Comparison of ENCODE assay signal across 13 cellular contexts in the genomic region with DNA sequence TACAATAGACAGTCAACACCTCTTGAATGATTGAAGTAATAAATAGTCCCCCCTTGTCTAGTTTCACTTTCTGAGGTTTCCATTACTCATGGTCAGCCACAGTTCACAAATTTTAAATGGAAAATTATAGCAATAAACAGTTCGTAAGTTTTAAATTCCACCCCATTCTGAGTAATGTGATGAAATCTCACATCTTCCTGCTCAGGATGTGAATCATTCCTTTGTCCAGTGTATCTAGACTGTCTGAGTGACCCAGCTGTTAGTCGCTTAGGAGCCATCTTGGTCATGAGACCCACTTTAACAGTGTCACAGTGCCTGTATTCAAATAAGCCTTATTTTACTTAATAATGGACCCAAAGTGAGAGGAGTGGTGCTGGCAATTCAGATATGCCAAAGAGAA.
DNase-seq lines count a peak whose midpoint lies in the region; ATAC-seq, FAIRE-seq and TF ChIP-seq lines count a peak whose summit lies in the region.
"Had no signal": no experiment of that assay in that cellular context is flagged by ENCODE, and none has a peak within 500 bp of the region (broad histone marks: within the 10 kb centered on the region; RNA-seq: fewer than 3 reads in every experiment).

No MANE protein-coding gene starts in this region.

- H3K9me3 Mint-ChIP-seq in astrocyte (ENCODE audit: unreplicated experiment): no peaks in the 10 kb centered on the region
- H3K9me3 Mint-ChIP-seq in CD4-positive, alpha-beta memory T cell: peaks cover 0 to 3% (median 0%) of the 10 kb centered on the region in 8 donors
- H3K9me3 Mint-ChIP-seq: brain; stimulated activated memory B cell treated with anti-CD40 and anti-IgM and Interleukin-4, amounts not matched to agents 10 μg/mL and 1 μg/mL and 100 μg/mL, for 72 hours; T-helper 2 cell treated with Interferon-gamma antibody and Interleukin-4, amounts not matched to agents 5 μg/mL and 100 μg/mL, for 36 hours had no signal

- H3K27ac ChIP-seq in AG04450 (ENCODE audit: low read depth, low read length) (peak overlapping the region; percentile 41), astrocyte (ENCODE audit: low read depth, low read length) (peak overlapping the region; percentile 81)
- H3K27ac ChIP-seq in CD4-positive, alpha-beta memory T cell (ENCODE audit: low read depth, low read length): no peak overlapping the region

- intact Hi-C loops in CD4-positive, alpha-beta memory T cell (cut with micrococcal nuclease): no loop called here

- no peak for TF ChIP-seq POLR2A in GM18505 (IDR thresholded peaks at IDR 0.05; ENCODE audit: borderline replicate concordance, extremely low read depth, insufficient read depth, insufficient read length)

- peak; percentile 55 for DNase-seq in AG04450 (ENCODE audit: low read depth, low spot score)
- DNase-seq in HS-5 (ENCODE audit: low read depth): peak; percentile 73
- DNase-seq in astrocyte (ENCODE audit: low read depth): peak; percentile 88
- DNase-seq in hepatic stellate cell (ENCODE audit: low spot score): peak; percentile 55
- no peak for DNase-seq in CD4-positive, alpha-beta memory T cell
- no peak for DNase-seq in DMS114 treated with DMSO at 0.1 percent for 48 hours (lab: John Stamatoyannopoulos, UW; ENCODE audit: unreplicated experiment)
- DNase-seq: hypothalamus had no signal

- H3K4me1 ChIP-seq in astrocyte (ENCODE audit: insufficient read depth, low read length): peaks cover 6% of the 10 kb centered on the region
- no peaks in the 10 kb centered on the region for H3K4me1 ChIP-seq in CD4-positive, alpha-beta memory T cell (ENCODE audit: insufficient read depth, low read length)

- peak overlapping the region; percentile 59 for H2AFZ ChIP-seq in astrocyte (ENCODE audit: low read depth, low read length)

- peaks cover 19% of the 10 kb centered on the region for H3K4me1 Mint-ChIP-seq in astrocyte (ENCODE audit: low read depth, unreplicated experiment)
- H3K4me1 Mint-ChIP-seq in CD4-positive, alpha-beta memory T cell: no peaks in the 10 kb centered on the region
- H3K4me1 Mint-ChIP-seq: B cell; brain; stimulated activated memory B cell treated with anti-CD40 and anti-IgM and Interleukin-4, amounts not matched to agents 10 μg/mL and 1 μg/mL and 100 μg/mL, for 72 hours had no signal

- peak; percentile 98 for FAIRE-seq in astrocyte (lab: Jason Lieb, UNC)

- TF ChIP-seq CTCF in AG04450 (IDR thresholded peaks at IDR 0.05; ENCODE audit: low read depth, low read length) (no peak), astrocyte (IDR thresholded peaks at IDR 0.05; ENCODE audit: insufficient read depth, low read depth, low read length) (no peak)

- H3K4me2 ChIP-seq in astrocyte (ENCODE audit: low read length): peak overlapping the region; percentile 42

- H3K27me3 Mint-ChIP-seq in astrocyte (ENCODE audit: low read depth, unreplicated experiment): no peaks in the 10 kb centered on the region
- no peaks in the 10 kb centered on the region for H3K27me3 Mint-ChIP-seq in CD4-positive, alpha-beta memory T cell
- H3K27me3 Mint-ChIP-seq: B cell; brain; stimulated activated memory B cell treated with anti-CD40 and anti-IgM and Interleukin-4, amounts not matched to agents 10 μg/mL and 1 μg/mL and 100 μg/mL, for 72 hours had no signal

- no peaks in the 10 kb centered on the region for H3K36me3 ChIP-seq in astrocyte (ENCODE audit: insufficient read depth, low read length)
- no peaks in the 10 kb centered on the region for H3K36me3 ChIP-seq in CD4-positive, alpha-beta memory T cell (ENCODE audit: insufficient read depth, low read length)

- H3K27me3 ChIP-seq in AG04450 (ENCODE audit: control insufficient read depth, insufficient read depth, low read length) (no peaks in the 10 kb centered on the region), astrocyte (ENCODE audit: insufficient read depth, low read length) (no peaks in the 10 kb centered on the region)
- no peaks in the 10 kb centered on the region for H3K27me3 ChIP-seq in CD4-positive, alpha-beta memory T cell (ENCODE audit: insufficient read depth, low read length)

- H3K27ac Mint-ChIP-seq in astrocyte (ENCODE audit: unreplicated experiment): peak overlapping the region; percentile 88
- no peak overlapping the region for H3K27ac Mint-ChIP-seq in CD4-positive, alpha-beta memory T cell
- H3K27ac Mint-ChIP-seq: B cell; stimulated activated memory B cell treated with anti-CD40 and anti-IgM and Interleukin-4, amounts not matched to agents 10 μg/mL and 1 μg/mL and 100 μg/mL, for 72 hours; T-helper 2 cell treated with Interferon-gamma antibody and Interleukin-4, amounts not matched to agents 5 μg/mL and 100 μg/mL, for 36 hours had no signal

- no peaks in the 10 kb centered on the region for H4K20me1 ChIP-seq in astrocyte (ENCODE audit: insufficient read depth, low read length)

- H3K36me3 Mint-ChIP-seq in astrocyte (ENCODE audit: low read depth, unreplicated experiment): no peaks in the 10 kb centered on the region
- H3K36me3 Mint-ChIP-seq in CD4-positive, alpha-beta memory T cell: no peaks in the 10 kb centered on the region
- H3K36me3 Mint-ChIP-seq: brain; stimulated activated memory B cell treated with anti-CD40 and anti-IgM and Interleukin-4, amounts not matched to agents 10 μg/mL and 1 μg/mL and 100 μg/mL, for 72 hours had no signal

- H3K9me3 ChIP-seq in AG04450 (ENCODE audit: control insufficient read depth, insufficient read depth, low read length) (no peaks in the 10 kb centered on the region; the same call in 1 of the 2 replicates), astrocyte (ENCODE audit: insufficient read depth, low read depth, low read length) (no peaks in the 10 kb centered on the region)
- no peaks in the 10 kb centered on the region for H3K9me3 ChIP-seq in CD4-positive, alpha-beta memory T cell (ENCODE audit: control insufficient read depth in 1 of 2, low read length in 2 of 2)

- no peaks in the 10 kb centered on the region for H3K79me2 ChIP-seq in astrocyte (ENCODE audit: insufficient read depth, low read length)

- H3K4me3 ChIP-seq in AG04450 (ENCODE audit: low read depth, low read length) (no peak overlapping the region), astrocyte (ENCODE audit: insufficient read depth, low read depth, low read length) (no peak overlapping the region)
- no peak overlapping the region for H3K4me3 ChIP-seq in CD4-positive, alpha-beta memory T cell (ENCODE audit: low read length in 2 of 2)

- POLR2A ChIA-PET in AG04450 (lab: Yijun Ruan, JAX): no interaction called here
- POLR2A ChIA-PET in CD4-positive, alpha-beta memory T cell (lab: Charles Lee; ENCODE audit: partially characterized antibody): no interaction called here

- CTCF ChIA-PET in AG04450 (lab: Charles Lee): no interaction called here
- CTCF ChIA-PET in CD4-positive, alpha-beta memory T cell (lab: Charles Lee; ENCODE audit: partially characterized antibody): no interaction called here

- H3K4me3 Mint-ChIP-seq in astrocyte (ENCODE audit: unreplicated experiment): no peak overlapping the region
- H3K4me3 Mint-ChIP-seq in CD4-positive, alpha-beta memory T cell: no peak overlapping the region
- H3K4me3 Mint-ChIP-seq: B cell; brain; stimulated activated memory B cell treated with anti-CD40 and anti-IgM and Interleukin-4, amounts not matched to agents 10 μg/mL and 1 μg/mL and 100 μg/mL, for 72 hours; T-helper 2 cell treated with Interferon-gamma antibody and Interleukin-4, amounts not matched to agents 5 μg/mL and 100 μg/mL, for 36 hours had no signal

- ATAC-seq in GM21737 (IDR thresholded peaks at IDR 0.05; ENCODE audit: unreplicated experiment): no peak
- ATAC-seq in GM18505 (IDR thresholded peaks at IDR 0.05; ENCODE audit: unreplicated experiment): no peak
- ATAC-seq: stimulated activated memory B cell treated with anti-CD40 and anti-IgM and Interleukin-4, amounts not matched to agents 10 μg/mL and 1 μg/mL and 100 μg/mL, for 72 hours had no signal

- peak overlapping the region; percentile 7 for H3K9ac ChIP-seq in astrocyte (ENCODE audit: low read length)

Comparison
In these comparisons a context has a peak if more than half of its experiments do, and no peak if none do; other contexts are left out.
1. DNase-seq: peak in AG04450 (single experiment), HS-5 (single experiment), astrocyte (single experiment) and hepatic stellate cell (single experiment); none in CD4-positive, alpha-beta memory T cell (0 of 5) and DMS114 treated with DMSO at 0.1 percent for 48 hours (single experiment).